In the genomic region with DNA sequence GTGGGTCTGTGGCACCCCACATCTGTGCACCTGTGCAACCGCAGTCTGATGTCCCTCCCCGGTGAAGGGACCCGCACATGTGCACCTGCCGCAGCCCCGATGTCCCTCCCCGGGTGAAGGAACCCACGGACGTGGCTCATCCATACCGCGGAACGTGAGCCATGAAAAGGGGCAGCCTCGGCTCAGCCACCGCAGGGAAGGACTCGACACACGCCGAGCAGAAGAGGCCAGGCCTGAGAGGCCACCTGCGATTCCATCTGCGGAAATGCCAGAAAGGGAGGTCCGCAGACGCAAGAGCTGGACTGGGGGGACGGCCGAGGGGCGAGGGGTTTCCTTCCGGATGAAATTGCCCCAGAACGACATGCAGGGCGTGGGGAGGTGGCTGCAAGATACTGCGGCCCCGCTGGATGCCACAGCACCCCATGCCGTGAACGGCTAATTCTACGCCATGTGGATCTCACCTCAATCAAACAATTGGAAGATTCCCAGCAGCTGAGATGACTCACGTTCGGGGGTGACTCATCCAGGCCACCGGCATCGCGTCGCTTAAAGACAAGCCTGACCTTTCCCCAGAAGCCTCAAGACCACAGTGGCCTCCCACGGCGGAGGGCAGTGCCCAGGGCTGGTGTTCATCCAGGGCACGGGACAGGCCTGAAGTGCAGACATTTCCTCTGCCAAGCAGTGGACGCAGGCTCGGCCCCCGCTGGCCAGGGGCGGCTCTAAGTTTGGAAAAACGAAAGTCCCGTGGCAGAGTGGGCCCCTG, we compare ENCODE assay signal across 9 cellular contexts. TPM values are rescaled to one million over a fixed set of nuclear protein-coding genes. Genes with fewer than 3 reads are reported as not detected.
A peak's percentile ranks its signal among the peaks of the same experiment; 100 is the strongest.
DNase-seq lines count a peak whose midpoint lies in the region; ATAC-seq and TF ChIP-seq lines count a peak whose summit lies in the region.
"Had no signal": no experiment of that assay in that cellular context is flagged by ENCODE, and none has a peak within 500 bp of the region (broad histone marks: within the 10 kb centered on the region; RNA-seq: fewer than 3 reads in every experiment).

No MANE protein-coding gene starts in this region.

- no peaks in the 10 kb centered on the region for H3F3A ChIP-seq in smooth muscle cell (ENCODE audit: low read depth)

- H3K79me2 ChIP-seq in smooth muscle cell (ENCODE audit: low read depth): no peaks in the 10 kb centered on the region

- H3K27ac ChIP-seq in smooth muscle cell (ENCODE audit: low read depth) (no peak overlapping the region), thyroid gland (no peak overlapping the region)

- H3K27ac Mint-ChIP-seq in endothelial cell (ENCODE audit: unreplicated experiment): no peak overlapping the region

- peaks cover 5% of the 10 kb centered on the region for H3K4me1 ChIP-seq in smooth muscle cell (ENCODE audit: low read depth)
- peaks cover 0 to 3% of the 10 kb centered on the region in 2 donors for H3K4me1 ChIP-seq in thyroid gland

- H3K36me3 ChIP-seq in smooth muscle cell (ENCODE audit: low read depth) (no peaks in the 10 kb centered on the region), thyroid gland (no peaks in the 10 kb centered on the region)

- intact Hi-C loops in thyroid gland (cut with DNase I): no loop called here

- ATAC-seq in HG03196 (IDR thresholded peaks at IDR 0.05; ENCODE audit: unreplicated experiment): no peak

- WGBS in smooth muscle cell (ENCODE audit: low lambda C conversion rate): 65% methylated on average over 46 of the region's 46 CpGs
- WGBS in thyroid gland, 2 donors: 78 to 83% methylated on average over 36 to 43 of the region's 46 CpGs

- TF ChIP-seq POLR2A in thyroid gland (IDR thresholded peaks at IDR 0.05): no peak

- no peaks in the 10 kb centered on the region for H3K36me3 Mint-ChIP-seq in endothelial cell (ENCODE audit: low read depth, unreplicated experiment)

- TF ChIP-seq CTCF in smooth muscle cell (IDR thresholded peaks at IDR 0.05; ENCODE audit: borderline replicate concordance, insufficient read depth, poor library complexity, severe bottlenecking) (no peak), thyroid gland (IDR thresholded peaks at IDR 0.05) (no peak), endothelial cell (IDR thresholded peaks at IDR 0.05; ENCODE audit: unreplicated experiment) (no peak)

- no peaks in the 10 kb centered on the region for H3K4me1 Mint-ChIP-seq in endothelial cell (ENCODE audit: unreplicated experiment)
- H3K4me1 Mint-ChIP-seq: neural crest cell had no signal

- no peak overlapping the region for H3K4me3 ChIP-seq in smooth muscle cell
- no peak overlapping the region for H3K4me3 ChIP-seq in thyroid gland (replicated peaks in 1 of 3)

- no peak overlapping the region for H3K9ac ChIP-seq in smooth muscle cell (ENCODE audit: low read depth)

- no peak overlapping the region for H2AFZ ChIP-seq in smooth muscle cell (ENCODE audit: low read depth)

- no peak overlapping the region for H3K4me3 Mint-ChIP-seq in endothelial cell (ENCODE audit: unreplicated experiment)
- H3K4me3 Mint-ChIP-seq: neural crest cell had no signal

- H3K9me3 Mint-ChIP-seq in endothelial cell (ENCODE audit: unreplicated experiment): no peaks in the 10 kb centered on the region
- H3K9me3 Mint-ChIP-seq: neural crest cell had no signal

- peak; percentile 92 for DNase-seq in LHCN-M2 (ENCODE audit: low read depth)
- peak; percentile 45 to 73 for DNase-seq in activated CD4-positive, alpha-beta T cell treated with anti-CD3 and anti-CD28 coated beads, Interleukin-2, amount 50 U/mL, for 24 hours (ENCODE audit: low read depth in 1 of 2, low spot score in 1 of 2)
- DNase-seq in dermis blood vessel endothelial cell: peak; percentile 92
- DNase-seq in smooth muscle cell (lab: John Stamatoyannopoulos, UW; ENCODE audit: unreplicated experiment): peak; percentile 24
- no peak for DNase-seq in thyroid gland
- DNase-seq in endothelial cell (ENCODE audit: low spot score): no peak
- DNase-seq in Ammon's horn (ENCODE audit: low spot score): no peak

- H3K9me3 ChIP-seq in smooth muscle cell (replicated peaks; ENCODE audit: low read depth) (no peaks in the 10 kb centered on the region), thyroid gland (no peaks in the 10 kb centered on the region)

- H4K20me1 ChIP-seq in smooth muscle cell (ENCODE audit: low read depth): no peaks in the 10 kb centered on the region

- H3K27me3 Mint-ChIP-seq in endothelial cell (ENCODE audit: unreplicated experiment): peaks cover 1% of the 10 kb centered on the region

- peak overlapping the region; percentile 30 for H3K4me2 ChIP-seq in smooth muscle cell

- no peaks in the 10 kb centered on the region for H3K27me3 ChIP-seq in smooth muscle cell (ENCODE audit: low read depth)
- H3K27me3 ChIP-seq in thyroid gland: no peaks in the 10 kb centered on the region

RNA-seq across cellular contexts. Expression of a gene that starts 21.0 kb away (rescaled TPM):
- total RNA-seq in LHCN-M2 (2014; rRNA removed) (5.7 and 23.1 TPM in 2 replicates), dermis blood vessel endothelial cell (0.33 and 0.85 TPM in 2 replicates), smooth muscle cell (1.8 and 4.2 TPM in 2 replicates), thyroid gland (under 1 TPM in 3 of 4 donors, not detected in 1; 0.15 to 0.78 (median 0.27) TPM), endothelial cell (ENCODE audit: unreplicated experiment) (4.3 TPM)
- 0.63 TPM for polyA plus RNA-seq in LHCN-M2 (2012)
- polyA plus RNA-seq in smooth muscle cell: 2.9 and 3.5 TPM in 2 replicates

RNA-seq across cellular contexts. Expression of a gene that starts 31.8 kb away (rescaled TPM):
- total RNA-seq in LHCN-M2 (2014; rRNA removed): 21.1 and 29.9 TPM in 2 replicates
- 15.5 TPM for polyA plus RNA-seq in LHCN-M2 (2012)
- 14.2 and 14.6 TPM in 2 replicates for total RNA-seq in dermis blood vessel endothelial cell
- 17.1 and 25.3 TPM in 2 replicates for total RNA-seq in smooth muscle cell
- 29.8 and 33.2 TPM in 2 replicates for polyA plus RNA-seq in smooth muscle cell
- 10 to 100 TPM; 23.2 to 97.8 (median 89.1) TPM for total RNA-seq in thyroid gland
- 21.7 TPM for total RNA-seq in endothelial cell (ENCODE audit: unreplicated experiment)

Comparison
In these comparisons a context has a peak if more than half of its experiments do, and no peak if none do; other contexts are left out.
1. DNase-seq: peak in LHCN-M2 (single experiment), activated CD4-positive, alpha-beta T cell treated with anti-CD3 and anti-CD28 coated beads, Interleukin-2, amount 50 U/mL, for 24 hours (2 of 2), dermis blood vessel endothelial cell (single experiment) and smooth muscle cell (single experiment); none in thyroid gland (0 of 2), endothelial cell (single experiment) and Ammon's horn (single experiment).